In the genomic region with DNA sequence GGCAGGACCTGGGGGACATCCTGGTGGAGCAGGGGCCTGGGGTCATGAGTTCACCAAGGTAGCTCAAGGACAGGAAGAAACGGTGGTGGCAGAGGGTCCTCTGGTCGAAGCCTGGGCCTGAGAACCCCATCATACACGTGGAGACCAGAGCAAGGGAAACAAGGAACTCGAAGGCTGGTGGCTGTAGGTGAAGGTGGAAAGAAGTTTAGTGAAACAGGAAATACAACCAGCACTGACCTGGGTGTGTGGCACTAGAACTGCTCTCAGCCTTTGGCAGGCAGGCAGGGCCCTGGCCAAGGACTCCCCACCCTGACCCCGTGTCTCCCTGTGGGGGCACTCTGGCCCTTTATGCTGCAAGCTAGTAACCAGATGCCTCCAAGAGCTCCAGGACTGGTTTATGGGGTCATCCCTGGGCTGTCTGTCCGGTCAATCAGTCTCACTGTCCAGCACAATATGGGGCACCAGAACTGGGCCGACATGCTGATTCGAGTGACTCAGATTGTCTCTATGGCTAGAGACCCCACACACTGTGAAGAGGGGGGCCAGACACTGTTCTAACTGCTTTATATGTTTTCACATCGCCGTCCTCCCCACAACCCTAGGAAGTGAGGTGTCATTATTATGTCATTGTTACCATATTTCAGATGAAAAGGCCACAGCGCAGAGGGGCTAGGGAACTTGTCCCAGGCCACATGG, we compare ENCODE assay signal across 17 cellular contexts. TPM values are rescaled to one million over a fixed set of nuclear protein-coding genes. Genes with fewer than 3 reads are reported as not detected.
"Had no signal": no experiment of that assay in that cellular context is flagged by ENCODE, and none has a peak within 500 bp of the region (broad histone marks: within the 10 kb centered on the region; RNA-seq: fewer than 3 reads in every experiment).

No MANE protein-coding gene starts in this region.

- H3K4me3 ChIP-seq: lower lobe of right lung, upper lobe of left lung had no signal

- H3K36me3 ChIP-seq: brain microvascular endothelial cell had no signal

- H3K4me3 Mint-ChIP-seq: activated T-cell treated with anti-CD3 and anti-CD28 coated beads, Interleukin-2, amount 50 U/mL, for 4 hours; T-helper 2 cell treated with Interferon-gamma antibody and Interleukin-4, amounts not matched to agents 5 μg/mL and 100 μg/mL, for 36 hours had no signal

- H3K9me3 Mint-ChIP-seq: activated naive CD4-positive, alpha-beta T cell treated with anti-CD3 and anti-CD28 coated beads, Interleukin-2, amount 50 U/mL, for 72 hours; activated T-cell treated with anti-CD3 and anti-CD28 coated beads, Interleukin-2, amount 50 U/mL, for 4 hours; stimulated activated naive CD8-positive, alpha-beta T cell treated with anti-CD3 and anti-CD28 coated beads, Interleukin-15, amount 100 ng/mL, for 72 hours; T-helper 2 cell treated with Interferon-gamma antibody and Interleukin-4, amounts not matched to agents 5 μg/mL and 100 μg/mL, for 36 hours had no signal

- ATAC-seq: activated naive CD4-positive, alpha-beta T cell treated with anti-CD3 and anti-CD28 coated beads, Interleukin-2, amount 50 U/mL, for 72 hours; activated T-cell treated with anti-CD3 and anti-CD28 coated beads, Interleukin-2, amount 50 U/mL, for 4 hours; lower lobe of right lung; stimulated activated naive CD8-positive, alpha-beta T cell treated with anti-CD3 and anti-CD28 coated beads, Interleukin-15, amount 100 ng/mL, for 72 hours had no signal

- DNase-seq: activated effector memory CD4-positive, alpha-beta T cell treated with anti-CD3 and anti-CD28 coated beads, Interleukin-2, amount 50 U/mL, for 16 hours; activated T-cell treated with anti-CD3 and anti-CD28 coated beads, Interleukin-2, amount 50 U/mL, for 4 hours; amygdala; brain microvascular endothelial cell; effector CD8-positive, alpha-beta T cell; head of caudate nucleus; stimulated activated CD4-positive, alpha-beta T cell treated with anti-CD3 and anti-CD28 coated beads, Interleukin-1b, Interleukin-23, amount 100 ng/mL, for 48 hours; stimulated activated naive CD8-positive, alpha-beta T cell treated with anti-CD3 and anti-CD28 coated beads, Interleukin-15, amount 100 ng/mL, for 72 hours; upper lobe of left lung had no signal

- H3K36me3 Mint-ChIP-seq: activated naive CD4-positive, alpha-beta T cell treated with anti-CD3 and anti-CD28 coated beads, Interleukin-2, amount 50 U/mL, for 72 hours had no signal

- H3K9me3 ChIP-seq: lower lobe of right lung, upper lobe of left lung had no signal

- H3K27ac ChIP-seq: brain microvascular endothelial cell, lower lobe of right lung, upper lobe of left lung had no signal

RNA-seq across cellular contexts. Expression of gene COX6B2, which starts 3.8 kb away (rescaled TPM):
- total RNA-seq: activated T-cell treated with anti-CD3 and anti-CD28 coated beads, Interleukin-2, amount 50 U/mL, for 4 hours; lower lobe of right lung had no signal

RNA-seq across cellular contexts. Expression of gene GARIN5B, which starts 12.3 kb away (rescaled TPM):
- total RNA-seq: activated naive CD4-positive, alpha-beta T cell treated with anti-CD3 and anti-CD28 coated beads, Interleukin-2, amount 50 U/mL, for 72 hours; activated T-cell treated with anti-CD3 and anti-CD28 coated beads, Interleukin-2, amount 50 U/mL, for 4 hours; fibroblast of lung; frontal cortex; lower lobe of right lung; myocyte; renal cortical epithelial cell; temporal lobe; upper lobe of left lung had no signal
- polyA plus RNA-seq: fibroblast of lung had no signal

RNA-seq across cellular contexts. Expression of gene IL11, which starts 19.5 kb away (rescaled TPM):
- total RNA-seq: lower lobe of right lung had no signal

RNA-seq across cellular contexts. Expression of gene TMEM150B, which starts 25.6 kb away (rescaled TPM):
- total RNA-seq: activated naive CD4-positive, alpha-beta T cell treated with anti-CD3 and anti-CD28 coated beads, Interleukin-2, amount 50 U/mL, for 72 hours; activated T-cell treated with anti-CD3 and anti-CD28 coated beads, Interleukin-2, amount 50 U/mL, for 4 hours; fibroblast of lung; frontal cortex; myocyte; renal cortical epithelial cell; temporal lobe had no signal
- polyA plus RNA-seq: fibroblast of lung had no signal
